In genomic region chr10:67045404-67045803, GRCh38 we compare ENCODE assay signal across 32 cellular contexts.
"Had no signal": no experiment of that assay in that cellular context is flagged by ENCODE, and none has a peak within 500 bp of the region (broad histone marks: within the 10 kb centered on the region; RNA-seq: fewer than 3 reads in every experiment).

No MANE protein-coding gene starts in this region.

- H3K4me1 Mint-ChIP-seq: activated T-helper 17 cell treated with anti-CD3 and anti-CD28 coated beads, Interleukin-2, amount 50 U/mL, for 72 hours; central memory CD8-positive, alpha-beta T cell; T-helper 17 cell; WTC11 had no signal

- DNase-seq: activated CD4-positive, alpha-beta T cell treated with anti-CD3 and anti-CD28 coated beads for 48 hours; activated CD4-positive, alpha-beta T cell treated with anti-CD3 and anti-CD28 coated beads, Interleukin-2, amount 50 U/mL, for 1 hour; activated CD4-positive, alpha-beta T cell treated with anti-CD3 and anti-CD28 coated beads, Interleukin-2, amount 50 U/mL, for 48 hours; activated CD8-positive, alpha-beta memory T cell treated with anti-CD3 and anti-CD28 coated beads for 24 hours; activated CD8-positive, alpha-beta T cell treated with anti-CD3 and anti-CD28 coated beads for 36 hours; activated effector memory CD4-positive, alpha-beta T cell treated with Interleukin-2 at 50 U/mL for 16 hours; activated gamma-delta T cell treated with Interleukin-2 at 50 U/mL for 16 hours; activated naive CD4-positive, alpha-beta T cell treated with anti-CD3 and anti-CD28 coated beads, Interleukin-2, amount 50 U/mL, for 16 hours; activated naive CD4-positive, alpha-beta T cell treated with Interleukin-2 at 50 U/mL for 16 hours; activated T-cell treated with anti-CD3 and anti-CD28 coated beads, Interleukin-2, amount 50 U/mL, for 4 hours; amniotic stem cell; anterior cingulate cortex; brain microvascular endothelial cell; cortex of kidney; dermis blood vessel endothelial cell; effector CD4-positive, alpha-beta T cell; effector memory CD8-positive, alpha-beta T cell; erythroblast; foreskin keratinocyte; gastrocnemius medialis; glutamatergic neuron; T-helper 1 cell; T-helper 17 cell; T1000 had no signal

- FAIRE-seq: astrocyte, bronchial epithelial cell had no signal

- H3K27ac Mint-ChIP-seq: activated CD8-positive, alpha-beta T cell treated with anti-CD3 and anti-CD28 coated beads for 36 hours; activated naive CD8-positive, alpha-beta T cell; activated T-helper 17 cell treated with anti-CD3 and anti-CD28 coated beads, Interleukin-2, amount 50 U/mL, for 72 hours; effector memory CD8-positive, alpha-beta T cell; T-helper 17 cell; T-helper 2 cell treated with Interferon-gamma antibody and Interleukin-4, amounts not matched to agents 5 μg/mL and 100 μg/mL, for 36 hours; WTC11 had no signal

- H3K36me3 ChIP-seq: brain microvascular endothelial cell, esophagus muscularis mucosa, gastrocnemius medialis had no signal

- H3K27me3 ChIP-seq: brain microvascular endothelial cell, esophagus muscularis mucosa, foreskin keratinocyte, gastrocnemius medialis had no signal

- H3K4me3 Mint-ChIP-seq: activated CD8-positive, alpha-beta T cell treated with anti-CD3 and anti-CD28 coated beads for 36 hours; activated naive CD8-positive, alpha-beta T cell; activated T-cell treated with anti-CD3 and anti-CD28 coated beads, Interleukin-2, amount 50 U/mL, for 4 hours; activated T-helper 17 cell treated with anti-CD3 and anti-CD28 coated beads, Interleukin-2, amount 50 U/mL, for 72 hours; central memory CD8-positive, alpha-beta T cell; effector memory CD8-positive, alpha-beta T cell; T-helper 17 cell; T-helper 2 cell treated with Interferon-gamma antibody and Interleukin-4, amounts not matched to agents 5 μg/mL and 100 μg/mL, for 36 hours; WTC11 had no signal

- H3K4me3 ChIP-seq: esophagus muscularis mucosa, gastrocnemius medialis had no signal

- H3K4me1 ChIP-seq: esophagus muscularis mucosa, foreskin keratinocyte, gastrocnemius medialis had no signal

- H3K9me3 ChIP-seq: esophagus muscularis mucosa, gastrocnemius medialis had no signal

- H3K36me3 Mint-ChIP-seq: activated naive CD8-positive, alpha-beta T cell; WTC11 had no signal

- H3K27me3 Mint-ChIP-seq: activated CD8-positive, alpha-beta T cell treated with anti-CD3 and anti-CD28 coated beads for 36 hours; activated naive CD8-positive, alpha-beta T cell; central memory CD8-positive, alpha-beta T cell; effector memory CD8-positive, alpha-beta T cell; T-helper 17 cell had no signal

- H3K9me3 Mint-ChIP-seq: activated T-cell treated with anti-CD3 and anti-CD28 coated beads, Interleukin-2, amount 50 U/mL, for 4 hours; activated T-helper 17 cell treated with anti-CD3 and anti-CD28 coated beads, Interleukin-2, amount 50 U/mL, for 72 hours; T-helper 2 cell treated with Interferon-gamma antibody and Interleukin-4, amounts not matched to agents 5 μg/mL and 100 μg/mL, for 36 hours; WTC11 had no signal

- H3K27ac ChIP-seq: brain microvascular endothelial cell, esophagus muscularis mucosa, foreskin keratinocyte, gastrocnemius medialis had no signal
